8 cellular contexts compared by ENCODE assay signal in genomic region chr16:68263559-68264127, GRCh38.
A peak's percentile ranks its signal among the peaks of the same experiment; 100 is the strongest.
DNase-seq lines count a peak whose midpoint lies in the region; ATAC-seq and TF ChIP-seq lines count a peak whose summit lies in the region.

No MANE protein-coding gene starts in this region.

- H3K27me3 ChIP-seq in DND-41 (ENCODE audit: insufficient read depth, low read length, poor library complexity) (no peaks in the 10 kb centered on the region), HL-60 (ENCODE audit: insufficient read depth, poor library complexity, severe bottlenecking) (no peaks in the 10 kb centered on the region)

- H3K27ac ChIP-seq in DND-41 (ENCODE audit: low read length) (peak overlapping the region; percentile 85), HL-60 (replicated peaks) (peak overlapping the region; percentile 83)

- H3K4me3 ChIP-seq in DND-41 (ENCODE audit: low read depth in 1 of 2, low read length in 2 of 2) (peak overlapping the region; percentile 68 to 77), HL-60 (replicated peaks; ENCODE audit: insufficient read depth, low read length) (peak overlapping the region; percentile 95), choroid plexus epithelial cell (ENCODE audit: low read depth, low read length) (peak overlapping the region; percentile 94)

- H3K4me2 ChIP-seq in DND-41 (ENCODE audit: insufficient read depth, low read length): peak overlapping the region; percentile 73

- H3K4me1 Mint-ChIP-seq in nephron: peaks cover 20% of the 10 kb centered on the region

- H3K4me3 Mint-ChIP-seq in nephron: peak overlapping the region; percentile 94 to 96 (median 95)

- H3K36me3 ChIP-seq in DND-41 (ENCODE audit: insufficient read depth, low read length): peaks cover 40% of the 10 kb centered on the region

- DNase-seq in DND-41: no peak
- DNase-seq in HL-60 (ENCODE audit: low read depth in 1 of 2, low spot score in 1 of 2): no peak
- no peak for DNase-seq in choroid plexus epithelial cell (ENCODE audit: low read depth)
- no peak for DNase-seq in NCI-H1694 treated with DMSO at 0.1 percent for 48 hours (lab: John Stamatoyannopoulos, UW)
- DNase-seq in globus pallidus (ENCODE audit: low spot score): no peak
- DNase-seq in SW480 (ENCODE audit: low spot score): no peak

- H3K27ac Mint-ChIP-seq in nephron: peak overlapping the region; percentile 92 to 95 (median 94)

- peak overlapping the region; percentile 78 for H2AFZ ChIP-seq in DND-41 (ENCODE audit: low read depth, low read length)

- ATAC-seq in DND-41 (ENCODE audit: insufficient read depth, low read depth): peak; percentile 58
- no peak for ATAC-seq in GM21515 (IDR thresholded peaks at IDR 0.05; ENCODE audit: unreplicated experiment)

- H3K27me3 Mint-ChIP-seq in nephron (ENCODE audit: low read depth): peaks cover 14% of the 10 kb centered on the region

- no peaks in the 10 kb centered on the region for H3K9me3 ChIP-seq in DND-41 (ENCODE audit: insufficient read depth, low read length, severe bottlenecking)

- H3K9ac ChIP-seq in DND-41 (ENCODE audit: low read depth, low read length): peak overlapping the region; percentile 87

- TF ChIP-seq CTCF in DND-41 (IDR thresholded peaks at IDR 0.05; ENCODE audit: borderline replicate concordance, extremely low read depth, low read length, poor library complexity, severe bottlenecking) (no peak), HL-60 (IDR thresholded peaks at IDR 0.05; ENCODE audit: insufficient read depth, low read length) (peak; percentile 92), choroid plexus epithelial cell (conservative IDR thresholded peaks at IDR 0.05; ENCODE audit: low read depth, low read length) (no peak), nephron (IDR thresholded peaks at IDR 0.05; ENCODE audit: unreplicated experiment in 3 of 3) (no peak)

- H3K4me1 ChIP-seq in DND-41 (ENCODE audit: insufficient read depth, low read length): peaks cover 63% of the 10 kb centered on the region

- peaks cover 59% of the 10 kb centered on the region for H3K79me2 ChIP-seq in DND-41 (ENCODE audit: insufficient read depth, low read length)

- peaks cover 9% of the 10 kb centered on the region; the same call in 1 of the 2 replicates for H4K20me1 ChIP-seq in DND-41 (ENCODE audit: insufficient read depth, low read length)

- no peaks in the 10 kb centered on the region for H3K9me3 Mint-ChIP-seq in nephron

- H3K36me3 Mint-ChIP-seq in nephron (ENCODE audit: low read depth): peaks cover 3% of the 10 kb centered on the region
